ENCODE assay signal across 32 cellular contexts in the genomic region with DNA sequence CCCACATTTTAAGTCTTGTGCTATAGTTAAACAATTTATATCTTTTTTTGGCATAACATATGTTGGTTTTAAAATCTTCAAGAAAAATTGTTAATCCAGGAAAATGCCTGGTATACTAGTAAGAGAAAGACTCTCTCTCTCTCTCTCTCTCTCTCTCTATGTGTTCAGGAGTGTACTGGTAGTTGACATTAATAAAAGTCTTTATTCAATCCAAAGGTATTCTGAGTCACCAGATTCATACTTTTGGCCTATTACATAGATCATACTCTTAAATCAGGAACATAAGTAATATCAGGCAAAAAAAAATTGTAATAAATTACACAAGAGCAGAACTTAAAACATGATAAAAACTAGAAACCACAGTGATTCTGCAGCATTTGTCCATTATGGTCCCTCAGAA.
"Had no signal": no experiment of that assay in that cellular context is flagged by ENCODE, and none has a peak within 500 bp of the region (broad histone marks: within the 10 kb centered on the region; RNA-seq: fewer than 3 reads in every experiment).

No MANE protein-coding gene starts in this region.

- H3K27ac ChIP-seq: adrenal gland, ascending aorta, cardiac muscle cell, VCaP had no signal

- FAIRE-seq: bronchial epithelial cell, TTC549 had no signal

- H3K27me3 ChIP-seq: adrenal gland, ascending aorta, cardiac muscle cell had no signal

- H3K4me3 ChIP-seq: adrenal gland, ascending aorta, cardiac muscle cell had no signal

- H3K9me3 ChIP-seq: adrenal gland, ascending aorta had no signal

- ATAC-seq: activated CD8-positive, alpha-beta T cell treated with anti-CD3 and anti-CD28 coated beads for 36 hours; activated naive CD4-positive, alpha-beta T cell treated with anti-CD3 and anti-CD28 coated beads, Interleukin-2, amount 50 U/mL, for 72 hours; activated T-cell treated with anti-CD3 and anti-CD28 coated beads, Interleukin-2, amount 50 U/mL, for 4 hours; activated T-cell treated with anti-CD3 and anti-CD28 coated beads, Interleukin-2, amount 50 U/mL, for 72 hours; activated T-helper 17 cell treated with anti-CD3 and anti-CD28 coated beads, Interleukin-2, amount 50 U/mL, for 72 hours had no signal

- H3K36me3 ChIP-seq: adrenal gland, cardiac muscle cell had no signal

- DNase-seq: activated B cell treated with CpG ODN at 0.5 μM for 24 hours; activated CD4-positive, alpha-beta memory T cell treated with anti-CD3 and anti-CD28 coated beads for 36 hours; activated CD4-positive, alpha-beta T cell treated with anti-CD3 and anti-CD28 coated beads for 4 hours; activated CD4-positive, alpha-beta T cell treated with anti-CD3 and anti-CD28 coated beads, Interleukin-2, amount 10 ng/mL, durations not matched to agents 24 days and 14 days; activated CD4-positive, alpha-beta T cell treated with anti-CD3 and anti-CD28 coated beads, Interleukin-2, amount 50 U/mL, for 1 hour; activated CD4-positive, alpha-beta T cell treated with anti-CD3 and anti-CD28 coated beads, Interleukin-2, amount 50 U/mL, for 4 hours; activated CD4-positive, CD25-positive, alpha-beta regulatory T cell treated with anti-CD3 and anti-CD28 coated beads, Interleukin-2, amount 50 U/mL, for 72 hours; activated CD8-positive, alpha-beta memory T cell treated with anti-CD3 and anti-CD28 coated beads, Interleukin-2, amount 50 U/mL, for 4 hours; activated CD8-positive, alpha-beta T cell treated with anti-CD3 and anti-CD28 coated beads for 36 hours; activated effector memory CD4-positive, alpha-beta T cell treated with anti-CD3 and anti-CD28 coated beads, Interleukin-2, amount 50 U/mL, for 16 hours; activated gamma-delta T cell treated with Interleukin-2 at 50 U/mL for 16 hours; activated naive CD4-positive, alpha-beta T cell; activated naive CD4-positive, alpha-beta T cell treated with anti-CD3 and anti-CD28 coated beads for 36 hours; activated naive CD4-positive, alpha-beta T cell treated with anti-CD3 and anti-CD28 coated beads, Interleukin-2, amount 50 U/mL, for 16 hours; activated naive CD8-positive, alpha-beta T cell treated with anti-CD3 and anti-CD28 coated beads for 36 hours; activated T-cell treated with anti-CD3 and anti-CD28 coated beads for 4 hours; activated T-cell treated with anti-CD3 and anti-CD28 coated beads, Interleukin-2, amount 50 U/mL, for 1 hour; activated T-cell treated with anti-CD3 and anti-CD28 coated beads, Interleukin-2, amount 50 U/mL, for 4 hours; activated T-cell treated with anti-CD3 and anti-CD28 coated beads, Interleukin-2, amount 50 U/mL, for 72 hours; adrenal gland; amygdala; anterior cingulate cortex; cerebellar nuclear complex; T-helper 2 cell; T-helper 9 cell had no signal

- H3K4me1 ChIP-seq: adrenal gland had no signal
